ENCODE assay signal across 8 cellular contexts in genomic region chr22:35638408-35638807, GRCh38. TPM values are rescaled to one million over a fixed set of nuclear protein-coding genes. Genes with fewer than 3 reads are reported as not detected.
DNase-seq lines count a peak whose midpoint lies in the region; ATAC-seq and TF ChIP-seq lines count a peak whose summit lies in the region.

No MANE protein-coding gene starts in this region.

- DNase-seq in C1 segment of cervical spinal cord (lab: John Stamatoyannopoulos, UW): peak in 10 of 14 donors; percentile 10 to 71 (median 30)
- no peak for DNase-seq in mammary epithelial cell
- DNase-seq in hypothalamus (lab: John Stamatoyannopoulos, UW): peak in 29 of 51 donors; percentile 8 to 67 (median 38)
- peak; percentile 88 to 92 for DNase-seq in psoas muscle
- DNase-seq in Kasumi-1 (lab: John Stamatoyannopoulos, UW): no peak
- no peak for DNase-seq in activated CD4-positive, alpha-beta T cell treated with anti-CD3 and anti-CD28 coated beads, Interleukin-2, amount 10 ng/mL, durations not matched to agents 24 days and 14 days

- H3K79me2 ChIP-seq in mammary epithelial cell (ENCODE audit: insufficient read depth, low read length): no peaks in the 10 kb centered on the region

- intact Hi-C loops in mammary epithelial cell (cut with micrococcal nuclease) (no loop called here), psoas muscle (cut with DNase I) (no loop called here)
- intact Hi-C loops in activated CD4-positive, alpha-beta T cell treated with anti-CD3 and anti-CD28 coated beads, Interleukin-2, amount 10 ng/mL, durations not matched to agents 24 days and 14 days (cut with micrococcal nuclease): no loop called here

- peak overlapping the region; percentile 81 for H2AFZ ChIP-seq in mammary epithelial cell (ENCODE audit: low read depth, low read length)

- no peak overlapping the region for H3K27ac Mint-ChIP-seq in activated CD4-positive, alpha-beta T cell treated with anti-CD3 and anti-CD28 coated beads, Interleukin-2, amount 10 ng/mL, durations not matched to agents 24 days and 14 days

- no peak overlapping the region for H3K27ac ChIP-seq in mammary epithelial cell (ENCODE audit: insufficient read depth, low read depth, low read length)
- H3K27ac ChIP-seq in psoas muscle: peak overlapping the region; percentile 61

- no peaks in the 10 kb centered on the region for H3K36me3 Mint-ChIP-seq in activated CD4-positive, alpha-beta T cell treated with anti-CD3 and anti-CD28 coated beads, Interleukin-2, amount 10 ng/mL, durations not matched to agents 24 days and 14 days (ENCODE audit: low read depth)

- no peaks in the 10 kb centered on the region for H4K20me1 ChIP-seq in mammary epithelial cell (ENCODE audit: insufficient read depth, low read length)

- peaks cover 9% of the 10 kb centered on the region for H3K4me1 ChIP-seq in mammary epithelial cell (ENCODE audit: insufficient read depth, low read length)
- peaks cover 17% of the 10 kb centered on the region for H3K4me1 ChIP-seq in psoas muscle

- TF ChIP-seq CTCF in mammary epithelial cell (conservative IDR thresholded peaks at IDR 0.05 in 1 of 2, IDR thresholded peaks at IDR 0.05 in 1 of 2; ENCODE audit: extremely low read depth in 1 of 2, insufficient read depth in 1 of 2, low read depth in 1 of 2, low read length in 2 of 2) (no peak), psoas muscle (IDR thresholded peaks at IDR 0.05) (no peak)

- no peak overlapping the region for H3K4me3 Mint-ChIP-seq in activated CD4-positive, alpha-beta T cell treated with anti-CD3 and anti-CD28 coated beads, Interleukin-2, amount 10 ng/mL, durations not matched to agents 24 days and 14 days

- no peak overlapping the region for H3K4me3 ChIP-seq in mammary epithelial cell (replicated peaks in 1 of 3; ENCODE audit: insufficient read depth in 1 of 3, low read depth in 2 of 3, low read length in 3 of 3)
- H3K4me3 ChIP-seq in psoas muscle: no peak overlapping the region

- dilution Hi-C loops in mammary epithelial cell (cut with HindIII; ENCODE audit: low sequenced_read_pairs): no loop called here

- BruUV-seq in mammary epithelial cell (replicated peaks; lab: Mats Ljungman, UMichigan): no TSS peak

- 17% methylated on average over 13 of the region's 13 CpGs for WGBS in mammary epithelial cell (ENCODE audit: low coverage, missing lambda C conversion rate)
- WGBS in psoas muscle, 3 donors: 15 to 18% (median 16%) methylated on average over 13 of the region's 13 CpGs

- H3K36me3 ChIP-seq in mammary epithelial cell (ENCODE audit: insufficient read depth, low read length): no peaks in the 10 kb centered on the region
- H3K36me3 ChIP-seq in psoas muscle (ENCODE audit: insufficient read depth in 1 of 2, low read depth in 1 of 2): no peaks in the 10 kb centered on the region

- ATAC-seq in psoas muscle (peak; percentile 81 to 92 (median 88)), HG03521 (IDR thresholded peaks at IDR 0.05; ENCODE audit: unreplicated experiment) (no peak), GM21515 (IDR thresholded peaks at IDR 0.05; ENCODE audit: unreplicated experiment) (no peak)

- CTCF ChIA-PET in mammary epithelial cell (lab: Charles Lee; ENCODE audit: low non-redundant PET): no interaction called here

- no peak overlapping the region for H3K4me2 ChIP-seq in mammary epithelial cell (ENCODE audit: insufficient read depth, low read depth, low read length)

- H3K27me3 ChIP-seq in mammary epithelial cell (ENCODE audit: insufficient read depth, low read length) (no peaks in the 10 kb centered on the region), psoas muscle (ENCODE audit: insufficient read depth in 3 of 3, low read length in 2 of 3) (no peaks in the 10 kb centered on the region)

- no peaks in the 10 kb centered on the region for H3K9me3 Mint-ChIP-seq in activated CD4-positive, alpha-beta T cell treated with anti-CD3 and anti-CD28 coated beads, Interleukin-2, amount 10 ng/mL, durations not matched to agents 24 days and 14 days

- in situ Hi-C loops in mammary epithelial cell (cut with MboI; ENCODE audit: low sequenced_read_pairs in 2 of 2): loop anchor here in 1 of 2 donors (25.0 kb wide), 2 partner anchors 199 to 274 kb away; no protein-coding TSS in a partner anchor

- H3K4me1 Mint-ChIP-seq in activated CD4-positive, alpha-beta T cell treated with anti-CD3 and anti-CD28 coated beads, Interleukin-2, amount 10 ng/mL, durations not matched to agents 24 days and 14 days: peaks cover 15% of the 10 kb centered on the region

- no peak overlapping the region for H3K9ac ChIP-seq in mammary epithelial cell (ENCODE audit: insufficient read depth, low read length)

- H3K9me3 ChIP-seq in mammary epithelial cell (replicated peaks; ENCODE audit: insufficient read depth, low read length) (no peaks in the 10 kb centered on the region), psoas muscle (no peaks in the 10 kb centered on the region)

- H3K27me3 Mint-ChIP-seq in activated CD4-positive, alpha-beta T cell treated with anti-CD3 and anti-CD28 coated beads, Interleukin-2, amount 10 ng/mL, durations not matched to agents 24 days and 14 days: peaks cover 4% of the 10 kb centered on the region

RNA-seq across cellular contexts. Expression of gene APOL6, which starts 9.8 kb away (rescaled TPM):
- total RNA-seq in mammary epithelial cell (10 to 100 TPM; 10.6 to 21.5 TPM), psoas muscle (1 to 10 TPM; 1.8 to 9.5 (median 6.1) TPM)
- polyA plus RNA-seq in mammary epithelial cell (3.0 TPM), psoas muscle (1 to 10 TPM in 2 of 3 donors, under 1 TPM in 1; 0.87 to 2.4 (median 1.0) TPM)
- polyA minus RNA-seq in mammary epithelial cell: 9.0 TPM
- total RNA-seq in activated CD4-positive, alpha-beta T cell treated with anti-CD3 and anti-CD28 coated beads, Interleukin-2, amount 10 ng/mL, durations not matched to agents 24 days and 14 days: 21.5 and 22.4 TPM in 2 replicates

RNA-seq across cellular contexts. Expression of gene MB, which starts 21.3 kb away (rescaled TPM):
- not detected for total RNA-seq in mammary epithelial cell
- polyA plus RNA-seq in mammary epithelial cell: not detected
- not detected for polyA minus RNA-seq in mammary epithelial cell
- total RNA-seq in psoas muscle: 1,000 to 10,000 TPM; 6,836 to 9,981 (median 8,612) TPM
- over 10,000 TPM in 2 of 3 donors, 1,000 to 10,000 TPM in 1; 9,385 to 12,606 (median 10,019) TPM for polyA plus RNA-seq in psoas muscle
- 2.7 and 3.7 TPM in 2 replicates for total RNA-seq in activated CD4-positive, alpha-beta T cell treated with anti-CD3 and anti-CD28 coated beads, Interleukin-2, amount 10 ng/mL, durations not matched to agents 24 days and 14 days

Comparison
In these comparisons a context has a peak if more than half of its experiments do, and no peak if none do; other contexts are left out.
1. DNase-seq: peak in C1 segment of cervical spinal cord (10 of 14), hypothalamus (29 of 51) and psoas muscle (2 of 2); none in mammary epithelial cell (single experiment), Kasumi-1 (0 of 2) and activated CD4-positive, alpha-beta T cell treated with anti-CD3 and anti-CD28 coated beads, Interleukin-2, amount 10 ng/mL, durations not matched to agents 24 days and 14 days (single experiment).
2. ATAC-seq: peak in psoas muscle (4 of 4); none in HG03521 (single experiment) and GM21515 (single experiment).
3. RNA of gene MB, which starts 21.3 kb away (total RNA-seq): 6,836 to 9,981 TPM in psoas muscle; 2.7 to 3.7 TPM in activated CD4-positive, alpha-beta T cell treated with anti-CD3 and anti-CD28 coated beads, Interleukin-2, amount 10 ng/mL, durations not matched to agents 24 days and 14 days and not detected in mammary epithelial cell; every median in the first group is over 1,000 times any median in the second.